Comparison of ENCODE assay signal across 9 cellular contexts in the genomic region with DNA sequence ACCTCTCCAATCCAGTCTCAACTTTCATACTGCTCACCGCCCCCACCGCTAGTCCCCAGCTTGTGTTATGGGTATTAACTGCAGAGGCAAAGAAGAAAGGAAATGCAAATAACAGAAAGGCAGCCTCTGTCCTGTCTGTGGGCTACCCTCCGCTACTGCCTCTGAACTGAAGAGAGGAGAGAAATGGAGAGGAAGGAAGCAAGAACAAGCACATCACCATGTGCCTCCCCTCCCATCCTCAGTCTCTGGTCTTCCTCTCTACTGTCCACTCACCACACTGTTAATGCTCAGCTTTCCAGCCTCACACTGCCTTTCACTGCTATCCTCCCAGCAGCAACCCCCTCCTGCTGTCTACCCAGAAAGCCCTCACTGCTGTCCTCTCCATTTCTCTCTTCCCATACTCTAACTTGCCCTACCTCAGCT.
DNase-seq lines count a peak whose midpoint lies in the region; ATAC-seq, FAIRE-seq and TF ChIP-seq lines count a peak whose summit lies in the region.
"Had no signal": no experiment of that assay in that cellular context is flagged by ENCODE, and none has a peak within 500 bp of the region (broad histone marks: within the 10 kb centered on the region; RNA-seq: fewer than 3 reads in every experiment).

No MANE protein-coding gene starts in this region.

- H4K91ac ChIP-seq in H1 (replicated peaks; ENCODE audit: insufficient read length, low read length), result peak overlapping the region; percentile 22

- TF ChIP-seq POLR2A in H1 (IDR thresholded peaks at IDR 0.05; ENCODE audit: control extremely low read depth in 1 of 2, low read depth in 2 of 2, low read length in 2 of 2), result no peak

- H2BK120ac ChIP-seq in H1 (replicated peaks; ENCODE audit: low read depth, low read length), result no peak overlapping the region

- in situ Hi-C loops in GM13976 (cut with MboI; ENCODE audit: low sequenced_read_pairs, unreplicated experiment), result no loop called here

- no peak overlapping the region for H3K27ac ChIP-seq in H1 (ENCODE audit: low read depth, low read length)

- H4K5ac ChIP-seq in H1 (ENCODE audit: insufficient read length, low read depth, low read length), result no peak overlapping the region

- H2BK12ac ChIP-seq in H1 (ENCODE audit: low read depth, low read length), result peak overlapping the region; percentile 52; the same call in 1 of the 2 replicates

- no peak overlapping the region for H2BK15ac ChIP-seq in H1 (ENCODE audit: low read length)

- CTCF ChIA-PET in H1 (lab: Charles Lee; ENCODE audit: partially characterized antibody), result interaction anchor here (0.6 to 1.7 kb wide), 9 partner anchors 10 to 421 kb away, joined by 3 to 6 read pairs (median 4); no protein-coding TSS in a partner anchor

- H2AFZ ChIP-seq in H1 (ENCODE audit: low read length), result no peak overlapping the region

- TF ChIP-seq CTCF in H1 (IDR thresholded peaks at IDR 0.05; ENCODE audit: control extremely low read depth in 1 of 3, insufficient read depth in 1 of 3, low read depth in 1 of 3, low read length in 3 of 3) (no peak), GM13976 (IDR thresholded peaks at IDR 0.05; ENCODE audit: borderline replicate concordance, control extremely low read depth, extremely low read depth, insufficient read depth, missing control alignments) (no peak)

- peaks cover 0 to 12% (median 5%) of the 10 kb centered on the region in 4 experiments; a peak in 4 of 7 replicates for H3K4me1 ChIP-seq in H1 (replicated peaks in 1 of 4; ENCODE audit: control insufficient read depth in 3 of 4, insufficient read depth in 4 of 4, low read length in 3 of 4)

- H3K23me2 ChIP-seq in H1 (ENCODE audit: low read depth, low read length), result no peaks in the 10 kb centered on the region

- no peak overlapping the region for H3K4ac ChIP-seq in H1 (replicated peaks; ENCODE audit: insufficient read length, low read depth, low read length)

- peak overlapping the region; percentile 52; the same call in 1 of the 2 replicates for H2BK20ac ChIP-seq in H1 (ENCODE audit: low read length)

- no peak overlapping the region for H3K4me3 ChIP-seq in H1 (ENCODE audit: extremely low read depth in 1 of 4, insufficient read depth in 2 of 4, low read depth in 3 of 4, low read length in 4 of 4)

- no peak overlapping the region for H3K14ac ChIP-seq in H1 (ENCODE audit: insufficient read length)

- H3K9me3 ChIP-seq in H1 (ENCODE audit: insufficient read depth in 2 of 2, low read depth in 1 of 2, low read length in 1 of 2), result peaks cover 5 to 7% of the 10 kb centered on the region in 2 experiments

- H3K4me2 ChIP-seq in H1 (ENCODE audit: insufficient read depth in 1 of 2, low read depth in 2 of 2, low read length in 2 of 2), result peak overlapping the region; percentile 9 to 58

- no peak overlapping the region for H3K23ac ChIP-seq in H1 (ENCODE audit: insufficient read length)

- peak overlapping the region; percentile 11; the same call in 1 of the 2 replicates for H2BK5ac ChIP-seq in H1 (ENCODE audit: low read depth, low read length)

- peak; percentile 48 for DNase-seq in ELF-1 (ENCODE audit: low read depth, low spot score)
- DNase-seq in H1 (ENCODE audit: low read depth in 1 of 2, low spot score in 2 of 2), result no peak
- DNase-seq in NCI-H2227 treated with DMSO at 0.1 percent for 48 hours (lab: John Stamatoyannopoulos, UW), result no peak
- DNase-seq in activated CD4-positive, CD25-positive, alpha-beta regulatory T cell treated with anti-CD3 and anti-CD28 coated beads, Interleukin-2, amount 50 U/mL, for 72 hours, result no peak
- no peak for DNase-seq in GM13976 (ENCODE audit: low spot score)
- DNase-seq in SKM-1 (lab: John Stamatoyannopoulos, UW; ENCODE audit: unreplicated experiment), result no peak
- DNase-seq: stimulated activated naive B cell treated with anti-CD40 and anti-IgM and Interleukin-4, amounts not matched to agents 10 μg/mL and 1 μg/mL and 100 μg/mL, for 72 hours had no signal

- peak overlapping the region; percentile 63 for H3K18ac ChIP-seq in H1 (ENCODE audit: extremely low read depth, low read length)

- no peak overlapping the region for H2AK5ac ChIP-seq in H1 (ENCODE audit: low read depth, low read length)

- H4K20me1 ChIP-seq in H1 (replicated peaks in 1 of 2; ENCODE audit: control insufficient read depth in 1 of 2, insufficient read depth in 2 of 2, low read length in 2 of 2), result no peaks in the 10 kb centered on the region

- no peaks in the 10 kb centered on the region for H3K79me1 ChIP-seq in H1 (ENCODE audit: low read depth, low read length)

- H3K56ac ChIP-seq in H1 (replicated peaks; ENCODE audit: insufficient read length, low read depth, low read length), result no peak overlapping the region

- no peaks in the 10 kb centered on the region for H3K79me2 ChIP-seq in H1 (ENCODE audit: control insufficient read depth in 1 of 2, insufficient read depth in 2 of 2, low read length in 2 of 2)

- peaks cover 0 to 17% (median 0%) of the 10 kb centered on the region in 4 experiments; a peak in 2 of 8 replicates for H3K36me3 ChIP-seq in H1 (ENCODE audit: control insufficient read depth in 2 of 4, insufficient read depth in 4 of 4, low read length in 3 of 4)

- FAIRE-seq in H1 (lab: Jason Lieb, UNC), result no peak

- no peak overlapping the region for H3K9ac ChIP-seq in H1 (replicated peaks in 1 of 4; ENCODE audit: extremely low read depth in 1 of 4, low read depth in 3 of 4, low read length in 3 of 4)

- H3K27me3 ChIP-seq in H1 (replicated peaks in 1 of 4; ENCODE audit: control insufficient read depth in 3 of 4, extremely low read depth in 1 of 4, insufficient read depth in 3 of 4, low read length in 3 of 4), result no peaks in the 10 kb centered on the region

- ATAC-seq in GM19395 (IDR thresholded peaks at IDR 0.05; ENCODE audit: unreplicated experiment) (peak; percentile 70), HG03442 (IDR thresholded peaks at IDR 0.05; ENCODE audit: unreplicated experiment) (peak; percentile 60)

- 57% methylated on average over 3 of the region's 3 CpGs; no CpG with 5 or more reads in 1 of the 2 experiments for WGBS in H1 (ENCODE audit: extremely low coverage in 1 of 2, insufficient coverage in 1 of 2, insufficient read length in 1 of 2, insufficient replicate concordance in 2 of 2, low coverage in 1 of 2, low lambda C conversion rate in 2 of 2, missing lambda C conversion rate in 1 of 2), 2 experiments

- POLR2A ChIA-PET in H1 (lab: Charles Lee; ENCODE audit: partially characterized antibody), result no interaction called here

- TF ChIP-seq EP300 in H1 (IDR thresholded peaks at IDR 0.05; ENCODE audit: borderline replicate concordance in 1 of 2, low read depth in 2 of 2, low read length in 2 of 2), result no peak

- TF ChIP-seq RAD21 in H1 (IDR thresholded peaks at IDR 0.05 in 1 of 2, conservative IDR thresholded peaks at IDR 0.05 in 1 of 2; ENCODE audit: low read depth in 2 of 2, low read length in 2 of 2), result peak in 1 of 2 experiments; percentile 6; a peak in 1 of 4 replicates

- H4K8ac ChIP-seq in H1 (ENCODE audit: extremely low read depth, insufficient read depth, low read length), result no peak overlapping the region

TF ChIP-seq in H1, 55 proteins besides CTCF, POLR2A, EP300 and RAD21:
- TF ChIP-seq SIN3A (conservative IDR thresholded peaks at IDR 0.05 in 1 of 2, IDR thresholded peaks at IDR 0.05 in 1 of 2; ENCODE audit: low read depth in 1 of 2, low read length in 2 of 2) (no peak), RBBP5 (IDR thresholded peaks at IDR 0.05; ENCODE audit: borderline replicate concordance, low read depth, low read length) (0 out of 2 replicates have a peak, but pooled peaks have one; percentile 35), CTBP2 (IDR thresholded peaks at IDR 0.05; ENCODE audit: borderline replicate concordance, insufficient read depth, insufficient read length, low read length) (no peak), HDAC2 (IDR thresholded peaks at IDR 0.05; ENCODE audit: borderline replicate concordance in 1 of 2, low read depth in 2 of 2, low read length in 2 of 2) (0 out of 4 replicates have a peak, but pooled peaks of 1 of the 2 experiments have one; percentile 59), RNF2 (IDR thresholded peaks at IDR 0.05; ENCODE audit: borderline replicate concordance, low read depth, low read length, missing control alignments, poor library complexity, severe bottlenecking) (no peak), SRF (IDR thresholded peaks at IDR 0.05; ENCODE audit: low read depth, low read length) (no peak), KDM1A (IDR thresholded peaks at IDR 0.05; ENCODE audit: borderline replicate concordance, low read length) (no peak)
TF ChIP-seq in H1: peak in this region for 2.
